8 cellular contexts compared by ENCODE assay signal in the genomic region with DNA sequence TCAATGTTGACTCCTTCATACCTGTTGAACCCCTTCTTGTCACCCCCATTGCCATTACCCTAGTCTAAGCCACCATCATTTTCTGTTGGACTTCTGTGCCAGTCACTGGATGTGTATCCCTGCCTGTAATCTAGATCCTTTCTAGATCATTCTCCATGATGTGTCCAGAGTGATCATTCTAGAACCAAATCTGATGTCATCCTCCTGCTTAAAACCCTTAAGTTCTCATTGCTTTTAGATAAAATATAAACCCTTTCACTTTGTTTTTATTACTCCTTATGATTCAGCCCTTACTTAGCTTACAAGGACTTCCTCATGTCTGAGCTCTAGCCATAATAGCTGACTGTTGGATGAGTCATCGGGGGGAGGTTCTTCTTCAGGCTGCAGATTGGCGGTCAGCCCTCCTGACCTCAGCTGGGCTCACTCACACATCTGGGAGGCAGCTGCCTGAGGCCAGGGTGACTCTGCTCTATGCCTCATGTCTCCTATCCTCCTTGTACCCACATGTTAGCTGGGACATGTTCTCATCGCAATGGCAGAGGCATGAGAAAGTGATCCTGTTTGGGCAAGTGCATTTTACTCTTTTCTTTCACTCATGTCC.
DNase-seq lines count a peak whose midpoint lies in the region; ATAC-seq lines count a peak whose summit lies in the region.

No MANE protein-coding gene starts in this region.

- no peak overlapping the region for H2BK5ac ChIP-seq in mesendoderm (ENCODE audit: low read length)

- H3K9ac ChIP-seq in mesendoderm (ENCODE audit: low read length) = no peak overlapping the region

- no peaks in the 10 kb centered on the region for H3K79me2 ChIP-seq in mesendoderm (ENCODE audit: control insufficient read depth, insufficient read depth, low read length)

- H3K23ac ChIP-seq in mesendoderm (ENCODE audit: low read length) = no peak overlapping the region

- H2BK15ac ChIP-seq in mesendoderm (replicated peaks; ENCODE audit: low read depth) = no peak overlapping the region

- peak; percentile 76 for DNase-seq in ELF-1 (ENCODE audit: low read depth, low spot score)
- DNase-seq in NOMO-1 (lab: John Stamatoyannopoulos, UW; ENCODE audit: unreplicated experiment in 2 of 2) = peak; percentile 74 to 90
- DNase-seq in dedifferentiated amniotic fluid mesenchymal stem cell (ENCODE audit: extremely low spot score) = peak; percentile 97
- DNase-seq in mesendoderm = peak; percentile 84
- no peak for DNase-seq in effector memory CD4-positive, alpha-beta T cell
- DNase-seq in NCI-H1930 (lab: John Stamatoyannopoulos, UW) = no peak
- no peak for DNase-seq in G401 (ENCODE audit: low spot score)

- H3K18ac ChIP-seq in mesendoderm (ENCODE audit: low read length) = no peak overlapping the region

- no peaks in the 10 kb centered on the region for H3K36me3 ChIP-seq in mesendoderm (ENCODE audit: control insufficient read depth, insufficient read depth, low read length)
- no peaks in the 10 kb centered on the region for H3K36me3 ChIP-seq in effector memory CD4-positive, alpha-beta T cell (ENCODE audit: control insufficient read depth, insufficient read depth, low read length)

- peaks cover 6% of the 10 kb centered on the region for H3K4me1 ChIP-seq in mesendoderm (ENCODE audit: control insufficient read depth, low read depth, low read length)
- no peaks in the 10 kb centered on the region for H3K4me1 ChIP-seq in effector memory CD4-positive, alpha-beta T cell (ENCODE audit: control insufficient read depth, insufficient read depth, low read length, poor library complexity, severe bottlenecking)

- no peak overlapping the region for H3K4me2 ChIP-seq in mesendoderm (ENCODE audit: low read length)

- no CpG with 5 or more reads among the region's 3 CpGs for WGBS in mesendoderm (ENCODE audit: extremely low coverage, insufficient coverage, low lambda C conversion rate)

- H3K27ac ChIP-seq in mesendoderm (ENCODE audit: low read depth, low read length) = no peak overlapping the region
- no peak overlapping the region for H3K27ac ChIP-seq in effector memory CD4-positive, alpha-beta T cell (ENCODE audit: insufficient read depth, low read length, poor library complexity, severe bottlenecking)

- H3K27me3 ChIP-seq in mesendoderm (ENCODE audit: insufficient read depth, low read length, poor library complexity) = no peaks in the 10 kb centered on the region
- no peaks in the 10 kb centered on the region for H3K27me3 ChIP-seq in effector memory CD4-positive, alpha-beta T cell (replicated peaks; ENCODE audit: control insufficient read depth, insufficient read depth, low read length, poor library complexity, severe bottlenecking)

- no peak overlapping the region for H4K8ac ChIP-seq in mesendoderm (ENCODE audit: low read depth, low read length)

- no peak overlapping the region for H3K4ac ChIP-seq in mesendoderm (ENCODE audit: low read depth, low read length)

- H3K56ac ChIP-seq in mesendoderm (ENCODE audit: low read length) = no peak overlapping the region

- in situ Hi-C loops in G401 (cut with HindIII; ENCODE audit: low sequenced_read_pairs) = no loop called here

- peak overlapping the region; percentile 3 for H2AK5ac ChIP-seq in mesendoderm (ENCODE audit: low read length)

- H3K79me1 ChIP-seq in mesendoderm (ENCODE audit: low read length) = no peaks in the 10 kb centered on the region

- no peak overlapping the region for H3K4me3 ChIP-seq in mesendoderm (ENCODE audit: low read length)
- no peak overlapping the region for H3K4me3 ChIP-seq in effector memory CD4-positive, alpha-beta T cell (ENCODE audit: insufficient read depth, low read depth, low read length, poor library complexity, severe bottlenecking)

- no peak overlapping the region for H4K5ac ChIP-seq in mesendoderm (ENCODE audit: low read length)

- ATAC-seq in HG03139 (IDR thresholded peaks at IDR 0.05; ENCODE audit: unreplicated experiment) = no peak

- H2BK120ac ChIP-seq in mesendoderm (ENCODE audit: low read depth, low read length) = no peak overlapping the region

- H3K9me3 ChIP-seq in effector memory CD4-positive, alpha-beta T cell (ENCODE audit: control insufficient read depth, low read length) = no peaks in the 10 kb centered on the region

Comparison
In these comparisons a context has a peak if more than half of its experiments do, and no peak if none do; other contexts are left out.
1. DNase-seq: peak in ELF-1 (single experiment), NOMO-1 (2 of 2), dedifferentiated amniotic fluid mesenchymal stem cell (single experiment) and mesendoderm (single experiment); none in effector memory CD4-positive, alpha-beta T cell (0 of 3), NCI-H1930 (0 of 2) and G401 (single experiment).